ENCODE assay signal across 30 cellular contexts in genomic region chr7:106433377-106433776, GRCh38.
"Had no signal": no experiment of that assay in that cellular context is flagged by ENCODE, and none has a peak within 500 bp of the region (broad histone marks: within the 10 kb centered on the region; RNA-seq: fewer than 3 reads in every experiment).

No MANE protein-coding gene starts in this region.

- H3K27me3 ChIP-seq: brain microvascular endothelial cell, dorsolateral prefrontal cortex, gastrocnemius medialis, heart left ventricle had no signal

- FAIRE-seq: astrocyte, bronchial epithelial cell had no signal

- H3K4me3 ChIP-seq: coronary artery, dorsolateral prefrontal cortex, gastrocnemius medialis, heart left ventricle had no signal

- H3K4me1 Mint-ChIP-seq: central memory CD8-positive, alpha-beta T cell; endodermal cell had no signal

- H3K9me3 Mint-ChIP-seq: central memory CD8-positive, alpha-beta T cell; dendritic cell treated with granulocyte-macrophage colony-stimulating factor and Interleukin-4, amounts not matched to agents 40 ng/mL and 50 ng/mL, for 4 days had no signal

- H3K9me3 ChIP-seq: gastrocnemius medialis, heart left ventricle had no signal

- H3K27ac Mint-ChIP-seq: activated CD4-positive, alpha-beta T cell treated with anti-CD3 and anti-CD28 coated beads, Interleukin-2, amount 10 ng/mL, durations not matched to agents 7 days and 5 days; activated CD8-positive, alpha-beta T cell treated with anti-CD3 and anti-CD28 coated beads for 36 hours; activated naive CD8-positive, alpha-beta T cell; dendritic cell treated with granulocyte-macrophage colony-stimulating factor and Interleukin-4, amounts not matched to agents 40 ng/mL and 50 ng/mL, for 4 days; endodermal cell had no signal

- H3K36me3 ChIP-seq: brain microvascular endothelial cell, gastrocnemius medialis, heart left ventricle had no signal

- H3K27ac ChIP-seq: brain microvascular endothelial cell, coronary artery, dorsolateral prefrontal cortex, gastrocnemius medialis, heart left ventricle had no signal

- ATAC-seq: activated CD8-positive, alpha-beta T cell treated with anti-CD3 and anti-CD28 coated beads for 36 hours; esophagus mucosa; gastrocnemius medialis; heart left ventricle had no signal

- DNase-seq: activated CD4-positive, alpha-beta T cell treated with anti-CD3 and anti-CD28 coated beads for 4 hours; activated CD4-positive, alpha-beta T cell treated with anti-CD3 and anti-CD28 coated beads, Interleukin-2, amount 10 ng/mL, durations not matched to agents 7 days and 5 days; activated CD4-positive, alpha-beta T cell treated with anti-CD3 and anti-CD28 coated beads, Interleukin-2, amount 50 U/mL, for 48 hours; activated CD4-positive, CD25-positive, alpha-beta regulatory T cell; activated CD4-positive, CD25-positive, alpha-beta regulatory T cell treated with anti-CD3 and anti-CD28 coated beads, Interleukin-2, amount 50 U/mL, for 72 hours; activated CD8-positive, alpha-beta memory T cell treated with anti-CD3 and anti-CD28 coated beads for 24 hours; activated CD8-positive, alpha-beta T cell treated with anti-CD3 and anti-CD28 coated beads for 36 hours; activated effector memory CD4-positive, alpha-beta T cell treated with Interleukin-2 at 50 U/mL for 16 hours; activated gamma-delta T cell treated with Interleukin-2 at 50 U/mL for 16 hours; activated naive CD4-positive, alpha-beta T cell treated with anti-CD3 and anti-CD28 coated beads, Interleukin-2, amount 50 U/mL, for 16 hours; activated naive CD4-positive, alpha-beta T cell treated with Interleukin-2 at 50 U/mL for 16 hours; activated T-cell treated with anti-CD3 and anti-CD28 coated beads, Interleukin-2, amount 50 U/mL, for 48 hours; amniotic stem cell; anterior cingulate cortex; brain microvascular endothelial cell; dorsolateral prefrontal cortex; effector memory CD4-positive, alpha-beta T cell; endodermal cell; foreskin fibroblast; gastrocnemius medialis; glutamatergic neuron; heart left ventricle; T-helper 2 cell had no signal

- H3K4me1 ChIP-seq: heart left ventricle had no signal

- H3K4me3 Mint-ChIP-seq: activated CD4-positive, alpha-beta T cell treated with anti-CD3 and anti-CD28 coated beads, Interleukin-2, amount 10 ng/mL, durations not matched to agents 7 days and 5 days; activated CD8-positive, alpha-beta T cell treated with anti-CD3 and anti-CD28 coated beads for 36 hours; activated naive CD8-positive, alpha-beta T cell; central memory CD8-positive, alpha-beta T cell; dendritic cell treated with granulocyte-macrophage colony-stimulating factor and Interleukin-4, amounts not matched to agents 40 ng/mL and 50 ng/mL, for 4 days; endodermal cell had no signal
